ENCODE assay signal across 9 cellular contexts in the genomic region with DNA sequence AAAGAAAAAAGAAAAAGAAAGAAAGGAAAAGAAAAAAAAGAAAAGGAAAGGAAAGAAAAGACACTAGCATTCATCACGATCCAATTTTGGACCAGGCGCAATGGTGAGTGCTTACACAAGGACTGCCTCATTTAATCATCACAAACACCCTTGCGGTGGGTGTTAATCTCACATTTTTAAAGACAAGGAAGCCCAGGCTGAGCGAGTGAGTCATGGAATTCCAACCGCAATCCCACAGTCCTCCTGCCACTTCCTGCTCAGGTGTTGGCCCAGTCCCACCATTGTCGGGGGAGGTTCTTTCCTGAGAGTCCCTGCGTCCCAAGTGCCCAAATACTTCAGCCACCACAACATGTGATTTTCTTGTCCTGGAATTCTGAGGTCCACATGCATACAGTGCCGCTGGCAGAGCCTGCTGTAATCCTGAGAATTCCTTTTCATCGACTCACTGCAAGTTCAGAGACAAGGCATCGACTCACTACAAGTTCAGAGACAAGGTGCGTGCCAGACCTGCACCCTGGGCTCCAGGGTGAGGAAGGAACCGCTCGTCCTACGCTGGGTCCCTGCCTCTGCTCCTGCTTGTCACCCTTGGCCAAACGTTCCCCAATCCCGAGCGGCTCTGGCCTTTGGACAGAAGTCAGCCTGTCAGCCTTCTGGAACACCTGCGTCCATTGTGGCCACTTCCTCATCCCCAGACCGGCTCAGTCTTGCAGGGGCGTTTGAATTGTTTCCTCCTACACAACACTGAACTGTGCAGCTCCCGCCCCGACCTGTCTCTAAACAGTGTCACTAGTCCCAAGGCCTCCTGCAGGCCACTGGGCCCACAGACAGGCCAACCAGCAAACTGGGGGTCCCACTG. TPM values are rescaled to one million over a fixed set of nuclear protein-coding genes. Genes with fewer than 3 reads are reported as not detected.
A peak's percentile ranks its signal among the peaks of the same experiment; 100 is the strongest.
DNase-seq lines count a peak whose midpoint lies in the region; ATAC-seq and TF ChIP-seq lines count a peak whose summit lies in the region.
"Had no signal": no experiment of that assay in that cellular context is flagged by ENCODE, and none has a peak within 500 bp of the region (broad histone marks: within the 10 kb centered on the region; RNA-seq: fewer than 3 reads in every experiment).

No MANE protein-coding gene starts in this region.

- no peak for ATAC-seq in WTC11
- ATAC-seq in upper lobe of right lung: peak; percentile 76

- H3K4me3 Mint-ChIP-seq in WTC11 (no peak overlapping the region), type B pancreatic cell (no peak overlapping the region)

- H3K4me1 ChIP-seq in upper lobe of right lung: no peaks in the 10 kb centered on the region

- intact Hi-C loops in upper lobe of right lung (cut with DNase I): no loop called here

- no peak for TF ChIP-seq CTCF in WTC11 (IDR thresholded peaks at IDR 0.05)
- no peak for TF ChIP-seq CTCF in upper lobe of right lung (IDR thresholded peaks at IDR 0.05)
- no peak for TF ChIP-seq CTCF in type B pancreatic cell (conservative IDR thresholded peaks at IDR 0.05)

- H3K36me3 ChIP-seq in upper lobe of right lung: no peaks in the 10 kb centered on the region

- H3K4me1 Mint-ChIP-seq in WTC11 (peaks cover 14% of the 10 kb centered on the region), type B pancreatic cell (ENCODE audit: unreplicated experiment) (no peaks in the 10 kb centered on the region)

- H3K27ac ChIP-seq in upper lobe of right lung: peak overlapping the region; percentile 45

- CTCF ChIA-PET in WTC11 (lab: Charles Lee): interaction anchor here (1.1 to 1.4 kb wide), 2 partner anchors 19 to 32 kb away, joined by 4 to 5 read pairs; partner anchors contain the start of gene PRSS21

- no peaks in the 10 kb centered on the region for H3K9me3 ChIP-seq in upper lobe of right lung

- H3K27me3 Mint-ChIP-seq in WTC11 (ENCODE audit: low read depth) (peaks cover 14% of the 10 kb centered on the region), type B pancreatic cell (peaks cover 38% of the 10 kb centered on the region)

- DNase-seq in NCI-H2029 (lab: John Stamatoyannopoulos, UW): peak; percentile 41
- DNase-seq in NCI-H2029 treated with DMSO at 0.1 percent for 48 hours (lab: John Stamatoyannopoulos, UW): no peak
- no peak for DNase-seq in WTC11 (ENCODE audit: low spot score)
- DNase-seq in inferior parietal cortex (ENCODE audit: extremely low spot score): peak; percentile 35
- peak; percentile 78 for DNase-seq in upper lobe of right lung
- no peak for DNase-seq in NCI-H524 (lab: John Stamatoyannopoulos, UW)
- DNase-seq in NCI-H69 (lab: John Stamatoyannopoulos, UW): no peak
- DNase-seq in type B pancreatic cell (ENCODE audit: extremely low spot score, unreplicated experiment): no peak

- peaks cover 3% of the 10 kb centered on the region for H3K27me3 ChIP-seq in upper lobe of right lung

- POLR2A ChIA-PET in WTC11 (lab: Charles Lee): no interaction called here

- H3K27ac Mint-ChIP-seq in WTC11 (peak overlapping the region; percentile 51; the same call in 1 of the 2 replicates), type B pancreatic cell (no peak overlapping the region)

- no peak overlapping the region for H3K4me3 ChIP-seq in upper lobe of right lung

- H3K36me3 Mint-ChIP-seq in WTC11 (no peaks in the 10 kb centered on the region), type B pancreatic cell (no peaks in the 10 kb centered on the region)

- peaks cover 6% of the 10 kb centered on the region for H3K9me3 Mint-ChIP-seq in WTC11
- no peaks in the 10 kb centered on the region for H3K9me3 Mint-ChIP-seq in type B pancreatic cell

TF ChIP-seq in WTC11, 78 proteins besides CTCF, POLR2A, EP300 and RAD21:
- no peak for TF ChIP-seq RELA (CRISPR knock-in tag; IDR thresholded peaks at IDR 0.05; ENCODE audit: borderline replicate concordance)
- no peak for TF ChIP-seq MYBL2 (CRISPR knock-in tag; IDR thresholded peaks at IDR 0.05)
- TF ChIP-seq, protein P1, sequence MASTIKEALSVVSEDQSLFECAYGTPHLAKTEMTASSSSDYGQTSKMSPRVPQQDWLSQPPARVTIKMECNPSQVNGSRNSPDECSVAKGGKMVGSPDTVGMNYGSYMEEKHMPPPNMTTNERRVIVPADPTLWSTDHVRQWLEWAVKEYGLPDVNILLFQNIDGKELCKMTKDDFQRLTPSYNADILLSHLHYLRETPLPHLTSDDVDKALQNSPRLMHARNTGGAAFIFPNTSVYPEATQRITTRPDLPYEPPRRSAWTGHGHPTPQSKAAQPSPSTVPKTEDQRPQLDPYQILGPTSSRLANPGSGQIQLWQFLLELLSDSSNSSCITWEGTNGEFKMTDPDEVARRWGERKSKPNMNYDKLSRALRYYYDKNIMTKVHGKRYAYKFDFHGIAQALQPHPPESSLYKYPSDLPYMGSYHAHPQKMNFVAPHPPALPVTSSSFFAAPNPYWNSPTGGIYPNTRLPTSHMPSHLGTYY (CRISPR knock-in tag; IDR thresholded peaks at IDR 0.05): no peak
- TF ChIP-seq NR3C1 (CRISPR knock-in tag; conservative IDR thresholded peaks at IDR 0.05; ENCODE audit: low read depth): no peak
- no peak for TF ChIP-seq JAZF1 (CRISPR knock-in tag; IDR thresholded peaks at IDR 0.05)
- TF ChIP-seq CREB1 (CRISPR knock-in tag; IDR thresholded peaks at IDR 0.05): no peak
- no peak for TF ChIP-seq ZNF263 (CRISPR knock-in tag; IDR thresholded peaks at IDR 0.05; ENCODE audit: low read depth)
- no peak for TF ChIP-seq IRF2 (CRISPR knock-in tag; IDR thresholded peaks at IDR 0.05; ENCODE audit: borderline replicate concordance, low read depth)
- no peak for TF ChIP-seq NR2C2 (CRISPR knock-in tag; IDR thresholded peaks at IDR 0.05)
- no peak for TF ChIP-seq ETV6 (CRISPR knock-in tag; IDR thresholded peaks at IDR 0.05)
- TF ChIP-seq GTF2I (CRISPR knock-in tag; conservative IDR thresholded peaks at IDR 0.05): no peak
- TF ChIP-seq SP1 (CRISPR knock-in tag; conservative IDR thresholded peaks at IDR 0.05): no peak
- TF ChIP-seq NFATC4 (CRISPR knock-in tag; IDR thresholded peaks at IDR 0.05): no peak
- TF ChIP-seq RORB (CRISPR knock-in tag; IDR thresholded peaks at IDR 0.05): no peak

RNA-seq across cellular contexts. Expression of gene ZG16B, which starts 5.8 kb away (rescaled TPM):
- total RNA-seq in WTC11 (2021) (not detected in 3 replicates), upper lobe of right lung (not detected), type B pancreatic cell (ENCODE audit: low replicate concordance) (1.5 and 1.7 TPM in 2 replicates)

RNA-seq across cellular contexts. Expression of gene PRSS21, which starts 18.8 kb away (rescaled TPM):
- total RNA-seq in WTC11 (2021) (1.2 to 1.5 TPM (median 1.4 TPM) in 3 replicates), upper lobe of right lung (17.1 TPM), type B pancreatic cell (ENCODE audit: low replicate concordance) (not detected in 2 replicates)
- total RNA-seq: NCI-H460 had no signal

RNA-seq across cellular contexts. Expression of gene PRSS22, which starts 22.1 kb away (rescaled TPM):
- total RNA-seq in WTC11 (2021) (2.3 to 3.9 TPM (median 3.0 TPM) in 3 replicates), upper lobe of right lung (15.2 TPM), type B pancreatic cell (ENCODE audit: low replicate concordance) (42.5 and 56.8 TPM in 2 replicates)
- total RNA-seq: NCI-H460 had no signal

RNA-seq across cellular contexts. Expression of gene PRSS41, which starts 37.6 kb away (rescaled TPM):
- not detected in 3 replicates for total RNA-seq in WTC11 (2021)
- total RNA-seq in upper lobe of right lung: not detected
- not detected in 2 replicates for total RNA-seq in type B pancreatic cell (ENCODE audit: low replicate concordance)
- total RNA-seq: NCI-H460 had no signal

RNA-seq across cellular contexts. Expression of gene FLYWCH2, which starts 47.1 kb away (rescaled TPM):
- 19.7 to 25.0 TPM (median 20.7 TPM) in 3 replicates for total RNA-seq in WTC11 (2021)
- total RNA-seq in upper lobe of right lung: 29.0 TPM
- 43.1 and 45.9 TPM in 2 replicates for total RNA-seq in type B pancreatic cell (ENCODE audit: low replicate concordance)

Comparison
In these comparisons a context has a peak if more than half of its experiments do, and no peak if none do; other contexts are left out.
1. DNase-seq: peak in NCI-H2029 (single experiment), inferior parietal cortex (single experiment) and upper lobe of right lung (single experiment); none in NCI-H2029 treated with DMSO at 0.1 percent for 48 hours (single experiment), WTC11 (single experiment), NCI-H524 (0 of 2), NCI-H69 (single experiment) and type B pancreatic cell (single experiment).